In the genomic region with DNA sequence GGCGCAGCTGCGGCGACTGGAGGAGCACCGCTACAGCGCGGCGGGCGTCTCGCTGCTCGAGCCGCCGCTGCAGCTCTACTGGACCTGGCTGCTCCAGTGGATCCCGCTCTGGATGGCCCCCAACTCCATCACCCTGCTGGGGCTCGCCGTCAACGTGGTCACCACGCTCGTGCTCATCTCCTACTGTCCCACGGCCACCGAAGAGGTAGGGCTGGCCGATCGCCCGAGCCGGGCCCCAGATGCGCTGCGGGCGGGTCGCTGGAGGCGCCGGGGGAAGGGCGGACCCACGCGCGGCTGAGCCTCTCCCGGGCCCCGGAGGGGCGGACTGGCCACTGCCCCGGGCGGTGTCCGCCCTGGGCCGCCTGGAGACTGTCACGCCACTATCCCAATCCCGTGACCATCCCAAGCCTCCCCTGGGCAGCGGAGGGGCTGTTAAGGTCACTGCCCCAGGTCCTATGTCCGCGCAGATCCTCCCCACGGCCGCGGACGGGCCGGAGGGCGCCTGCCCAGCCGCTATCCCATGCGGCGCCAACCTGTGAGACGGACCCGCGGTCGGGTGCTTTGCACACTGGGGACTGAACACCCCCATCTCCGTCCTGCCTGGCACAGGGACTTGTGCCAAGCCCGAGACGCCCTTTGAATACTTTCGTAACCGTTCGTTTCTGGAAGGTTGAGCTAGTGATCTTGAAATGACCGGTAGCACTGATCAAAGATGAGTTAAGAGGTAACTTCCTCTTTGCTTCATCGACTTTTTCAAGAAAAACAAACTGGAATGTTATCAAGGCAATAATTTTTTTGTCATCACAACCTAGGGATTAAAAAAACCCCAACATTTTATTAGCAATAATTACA, we compare ENCODE assay signal across 8 cellular contexts. TPM values are rescaled to one million over a fixed set of nuclear protein-coding genes. Genes with fewer than 3 reads are reported as not detected.
A peak's percentile ranks its signal among the peaks of the same experiment; 100 is the strongest.
DNase-seq lines count a peak whose midpoint lies in the region; ATAC-seq and TF ChIP-seq lines count a peak whose summit lies in the region.

No MANE protein-coding gene starts in this region.

- H3K36me3 ChIP-seq in aorta (ENCODE audit: control insufficient read depth in 1 of 2, insufficient read depth in 2 of 2, low read length in 1 of 2), result no peaks in the 10 kb centered on the region

- H3K9me3 Mint-ChIP-seq in nephron, result no peaks in the 10 kb centered on the region

- H3K4me1 Mint-ChIP-seq in nephron, result peaks cover 50% of the 10 kb centered on the region

- H3K36me3 Mint-ChIP-seq in nephron (ENCODE audit: low read depth), result no peaks in the 10 kb centered on the region

- TF ChIP-seq CTCF in AG10803 (conservative IDR thresholded peaks at IDR 0.05; ENCODE audit: low read length) (no peak), nephron (IDR thresholded peaks at IDR 0.05; ENCODE audit: unreplicated experiment in 3 of 3) (no peak)

- H3K4me3 ChIP-seq in AG10803 (ENCODE audit: low read length), result peak overlapping the region; percentile 81
- peak overlapping the region; percentile 52 to 68 for H3K4me3 ChIP-seq in aorta (ENCODE audit: low read length in 2 of 2)

- intact Hi-C loops in aorta (cut with DNase I), result no loop called here

- peaks cover 6% of the 10 kb centered on the region for H3K27me3 Mint-ChIP-seq in nephron (ENCODE audit: low read depth)

- 0% methylated on average over 48 to 67 of the region's 67 CpGs for WGBS in aorta, 2 donors

- DNase-seq in AG10803 (ENCODE audit: low read depth) (peak; percentile 40), NCI-H2107 treated with DMSO at 0.1 percent for 48 hours (lab: John Stamatoyannopoulos, UW; ENCODE audit: unreplicated experiment) (peak; percentile 28), germinal center (ENCODE audit: low spot score) (peak; percentile 7), aorta (peak; percentile 62 to 85)
- peak; percentile 2 for DNase-seq in activated effector memory CD4-positive, alpha-beta T cell treated with Interleukin-2 at 50 U/mL for 16 hours

- H3K4me1 ChIP-seq in aorta (ENCODE audit: control insufficient read depth in 1 of 2, insufficient read depth in 2 of 2, low read length in 2 of 2), result peaks cover 0 to 2% of the 10 kb centered on the region in 2 donors

- TF ChIP-seq POLR2A in GM18505 (IDR thresholded peaks at IDR 0.05; ENCODE audit: borderline replicate concordance, extremely low read depth, insufficient read depth, insufficient read length), result no peak

- peak overlapping the region; percentile 84 to 95 (median 87) for H3K27ac Mint-ChIP-seq in nephron

- peak; percentile 35 for ATAC-seq in GM18505 (IDR thresholded peaks at IDR 0.05; ENCODE audit: unreplicated experiment)
- ATAC-seq in HG02870 (IDR thresholded peaks at IDR 0.05; ENCODE audit: unreplicated experiment), result peak; percentile 32
- peak; percentile 80 for ATAC-seq in aorta (ENCODE audit: low FRiP score)

- H3K4me3 Mint-ChIP-seq in nephron, result peak overlapping the region; percentile 92 to 98 (median 98)

- peak overlapping the region; percentile 43 to 70 for H3K27ac ChIP-seq in aorta (ENCODE audit: low read depth in 1 of 2, low read length in 2 of 2)

- no peaks in the 10 kb centered on the region for H3K27me3 ChIP-seq in aorta (ENCODE audit: control insufficient read depth in 1 of 2, insufficient read depth in 2 of 2, low read length in 1 of 2)

- no peaks in the 10 kb centered on the region for H3K9me3 ChIP-seq in aorta (ENCODE audit: control insufficient read depth, low read length)

RNA-seq across cellular contexts. Expression of gene CHPT1, which starts 0.7 kb away (rescaled TPM):
- 10 to 100 TPM; 41.8 to 49.9 TPM for total RNA-seq in aorta
- polyA plus RNA-seq in aorta, result 10 to 100 TPM; 34.1 to 83.8 TPM

RNA-seq across cellular contexts. Expression of gene SYCP3, which starts 41.1 kb away (rescaled TPM):
- under 1 TPM; 0.48 to 0.65 TPM for total RNA-seq in aorta
- under 1 TPM in 1 of 2 donors, not detected in 1; 0.03 TPM for polyA plus RNA-seq in aorta

Comparison
In these comparisons a context has a peak if more than half of its experiments do, and no peak if none do; other contexts are left out.
1. Peak in every context shown above with its lines: DNase-seq, ATAC-seq, H3K4me3 ChIP-seq and H3K27ac ChIP-seq.
2. DNase-seq: peak in every context shown above with its lines; median percentile 74 in aorta; 40 in AG10803; 28 in NCI-H2107 treated with DMSO at 0.1 percent for 48 hours; 7 in germinal center; 2 in activated effector memory CD4-positive, alpha-beta T cell treated with Interleukin-2 at 50 U/mL for 16 hours.